22 cellular contexts compared by ENCODE assay signal in the genomic region with DNA sequence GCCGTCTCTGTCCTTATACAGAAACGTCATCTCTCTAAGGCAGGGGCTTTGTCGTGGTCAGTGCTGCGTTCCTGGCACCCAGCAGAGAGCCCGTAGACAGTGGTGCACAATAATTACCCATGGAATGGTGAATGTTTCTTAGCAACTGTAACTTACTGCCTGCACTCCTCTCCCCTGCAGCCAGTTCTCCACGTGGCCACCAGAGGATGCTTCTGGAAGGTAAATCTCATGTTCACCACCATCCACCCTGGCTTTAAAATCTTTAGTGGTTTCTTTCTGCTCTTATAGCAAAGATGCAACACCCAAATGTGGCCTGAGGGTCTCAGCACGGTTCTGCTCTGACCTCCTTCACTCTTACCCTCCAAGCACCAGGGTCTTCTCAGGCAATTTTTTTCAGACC.
DNase-seq lines count a peak whose midpoint lies in the region; ATAC-seq and TF ChIP-seq lines count a peak whose summit lies in the region.
"Had no signal": no experiment of that assay in that cellular context is flagged by ENCODE, and none has a peak within 500 bp of the region (broad histone marks: within the 10 kb centered on the region; RNA-seq: fewer than 3 reads in every experiment).

No MANE protein-coding gene starts in this region.

- H3K36me3 Mint-ChIP-seq in MCF 10A (ENCODE audit: insufficient read depth, unreplicated experiment) (no peaks in the 10 kb centered on the region), natural killer cell (no peaks in the 10 kb centered on the region)
- no peaks in the 10 kb centered on the region for H3K36me3 Mint-ChIP-seq in natural killer cell treated with Interleukin-12 subunit alpha and Interleukin-12 subunit beta and Interleukin-15 and Interleukin-18, amount 100 ng/mL, for 72 hours
- H3K36me3 Mint-ChIP-seq: immature natural killer cell had no signal

- BruUV-seq in mammary epithelial cell (replicated peaks; lab: Mats Ljungman, UMichigan) (no TSS peak), MCF 10A (replicated peaks; lab: Mats Ljungman, UMichigan) (no TSS peak)

- peak; percentile 28 to 54 for TF ChIP-seq CTCF in mammary epithelial cell (conservative IDR thresholded peaks at IDR 0.05 in 1 of 2, IDR thresholded peaks at IDR 0.05 in 1 of 2; ENCODE audit: extremely low read depth in 1 of 2, insufficient read depth in 1 of 2, low read depth in 1 of 2, low read length in 2 of 2)
- TF ChIP-seq CTCF in MCF 10A (IDR thresholded peaks at IDR 0.05; ENCODE audit: unreplicated experiment), result no peak
- TF ChIP-seq CTCF in fibroblast of the aortic adventitia (IDR thresholded peaks at IDR 0.05; ENCODE audit: insufficient read depth, low read length), result peak; percentile 22
- TF ChIP-seq CTCF in natural killer cell (IDR thresholded peaks at IDR 0.05), result no peak

- ATAC-seq in aorta (ENCODE audit: low FRiP score) (peak; percentile 23), natural killer cell (no peak), HG02884 (IDR thresholded peaks at IDR 0.05; ENCODE audit: unreplicated experiment) (no peak)
- ATAC-seq in natural killer cell treated with Interleukin-12 subunit alpha and Interleukin-12 subunit beta and Interleukin-15 and Interleukin-18, amount 100 ng/mL, for 72 hours, result no peak
- ATAC-seq: activated CD4-positive, CD25-positive, alpha-beta regulatory T cell treated with anti-CD3 and anti-CD28 coated beads, Interleukin-2, amount 50 U/mL, for 24 hours; heart right ventricle had no signal

- H3K4me3 ChIP-seq in mammary epithelial cell (replicated peaks in 1 of 3; ENCODE audit: insufficient read depth in 1 of 3, low read depth in 2 of 3, low read length in 3 of 3) (no peak overlapping the region), fibroblast of the aortic adventitia (ENCODE audit: low read depth, low read length) (no peak overlapping the region), aorta (ENCODE audit: low read length in 2 of 2) (no peak overlapping the region)
- H3K4me3 ChIP-seq: HAP-1, heart right ventricle, uterus had no signal

- CTCF ChIA-PET in mammary epithelial cell (lab: Charles Lee; ENCODE audit: low non-redundant PET), result no interaction called here
- CTCF ChIA-PET in MCF 10A (lab: Yijun Ruan, JAX), result no interaction called here

- H3K27ac Mint-ChIP-seq in MCF 10A (ENCODE audit: low read depth, unreplicated experiment) (no peak overlapping the region), natural killer cell (no peak overlapping the region)
- H3K27ac Mint-ChIP-seq in natural killer cell treated with Interleukin-12 subunit alpha and Interleukin-12 subunit beta and Interleukin-15 and Interleukin-18, amount 100 ng/mL, for 72 hours, result no peak overlapping the region
- H3K27ac Mint-ChIP-seq: immature natural killer cell had no signal

- WGBS in mammary epithelial cell (ENCODE audit: low coverage, missing lambda C conversion rate), result 47% methylated on average over 7 of the region's 7 CpGs
- 60 to 75% methylated on average over 7 of the region's 7 CpGs for WGBS in aorta, 2 donors

- no peaks in the 10 kb centered on the region for H4K20me1 ChIP-seq in mammary epithelial cell (ENCODE audit: insufficient read depth, low read length)

- in situ Hi-C loops in mammary epithelial cell (cut with MboI; ENCODE audit: low sequenced_read_pairs in 2 of 2), result no loop called here

- H3K36me3 ChIP-seq in mammary epithelial cell (ENCODE audit: insufficient read depth, low read length), result no peaks in the 10 kb centered on the region
- no peaks in the 10 kb centered on the region for H3K36me3 ChIP-seq in aorta (ENCODE audit: control insufficient read depth in 1 of 2, insufficient read depth in 2 of 2, low read length in 1 of 2)
- H3K36me3 ChIP-seq: HAP-1, heart right ventricle, uterus had no signal

- no peak overlapping the region for H3K9ac ChIP-seq in mammary epithelial cell (ENCODE audit: insufficient read depth, low read length)

- H3K27me3 Mint-ChIP-seq in MCF 10A (ENCODE audit: insufficient read depth, unreplicated experiment), result no peaks in the 10 kb centered on the region
- no peaks in the 10 kb centered on the region for H3K27me3 Mint-ChIP-seq in natural killer cell (ENCODE audit: low read depth in 2 of 2)
- H3K27me3 Mint-ChIP-seq in natural killer cell treated with Interleukin-12 subunit alpha and Interleukin-12 subunit beta and Interleukin-15 and Interleukin-18, amount 100 ng/mL, for 72 hours, result peaks cover 0 to 9% of the 10 kb centered on the region in 2 donors

- no peak overlapping the region for H3K4me3 Mint-ChIP-seq in MCF 10A (ENCODE audit: unreplicated experiment)
- no peak overlapping the region for H3K4me3 Mint-ChIP-seq in natural killer cell
- no peak overlapping the region for H3K4me3 Mint-ChIP-seq in natural killer cell treated with Interleukin-12 subunit alpha and Interleukin-12 subunit beta and Interleukin-15 and Interleukin-18, amount 100 ng/mL, for 72 hours
- H3K4me3 Mint-ChIP-seq: immature natural killer cell had no signal

- H3K9me3 ChIP-seq in mammary epithelial cell (replicated peaks; ENCODE audit: insufficient read depth, low read length) (no peaks in the 10 kb centered on the region), aorta (ENCODE audit: control insufficient read depth, low read length) (no peaks in the 10 kb centered on the region)
- H3K9me3 ChIP-seq: HAP-1, heart right ventricle, uterus had no signal

- dilution Hi-C loops in mammary epithelial cell (cut with HindIII; ENCODE audit: low sequenced_read_pairs), result no loop called here

- H2AFZ ChIP-seq in mammary epithelial cell (ENCODE audit: low read depth, low read length), result no peak overlapping the region

- no peak overlapping the region for H3K4me2 ChIP-seq in mammary epithelial cell (ENCODE audit: insufficient read depth, low read depth, low read length)

- intact Hi-C loops in mammary epithelial cell (cut with micrococcal nuclease) (loop anchor here (10.0 kb wide), 1 partner anchor 153 kb away; a partner anchor contains a TSS), MCF 10A (cut with micrococcal nuclease) (no loop called here), aorta (cut with DNase I) (loop anchor here in 1 of 2 donors (2.0 to 10.0 kb wide), 2 partner anchors 63 to 149 kb away; no protein-coding TSS in a partner anchor), natural killer cell (cut with micrococcal nuclease) (no loop called here)

- no peak for DNase-seq in mammary epithelial cell
- no peak for DNase-seq in MCF 10A (ENCODE audit: unreplicated experiment)
- DNase-seq in RPMI7951 (ENCODE audit: low read depth), result peak; percentile 24
- DNase-seq in fibroblast of the aortic adventitia (ENCODE audit: low read depth), result no peak
- DNase-seq in aorta, result no peak
- DNase-seq in natural killer cell, result no peak
- DNase-seq in natural killer cell treated with Interleukin-12 subunit alpha and Interleukin-12 subunit beta and Interleukin-15 and Interleukin-18, amount 100 ng/mL, for 72 hours (ENCODE audit: low spot score), result no peak
- DNase-seq: activated CD8-positive, alpha-beta memory T cell treated with anti-CD3 and anti-CD28 coated beads for 24 hours; activated naive CD4-positive, alpha-beta T cell treated with anti-CD3 and anti-CD28 coated beads, Interleukin-2, amount 50 U/mL, for 16 hours; activated T-cell treated with anti-CD3 and anti-CD28 coated beads, Interleukin-2, amount 50 U/mL, for 48 hours; C1 segment of cervical spinal cord; DMS 273 treated with DMSO at 0.1 percent for 48 hours; effector memory CD4-positive, alpha-beta T cell; heart right ventricle; immature natural killer cell; NCI-H1105; NCI-H2081; RPMI8226; uterus had no signal

- H3K9me3 Mint-ChIP-seq in MCF 10A (ENCODE audit: unreplicated experiment) (peaks cover 41% of the 10 kb centered on the region), natural killer cell (no peaks in the 10 kb centered on the region)
- no peaks in the 10 kb centered on the region for H3K9me3 Mint-ChIP-seq in natural killer cell treated with Interleukin-12 subunit alpha and Interleukin-12 subunit beta and Interleukin-15 and Interleukin-18, amount 100 ng/mL, for 72 hours
- H3K9me3 Mint-ChIP-seq: immature natural killer cell had no signal

- H3K27ac ChIP-seq in mammary epithelial cell (ENCODE audit: insufficient read depth, low read depth, low read length) (no peak overlapping the region), aorta (ENCODE audit: low read depth in 1 of 2, low read length in 2 of 2) (no peak overlapping the region)
- H3K27ac ChIP-seq: heart right ventricle, uterus had no signal

- no peaks in the 10 kb centered on the region for H3K4me1 Mint-ChIP-seq in MCF 10A (ENCODE audit: insufficient read depth, unreplicated experiment)
- no peaks in the 10 kb centered on the region for H3K4me1 Mint-ChIP-seq in natural killer cell
- H3K4me1 Mint-ChIP-seq in natural killer cell treated with Interleukin-12 subunit alpha and Interleukin-12 subunit beta and Interleukin-15 and Interleukin-18, amount 100 ng/mL, for 72 hours (ENCODE audit: low read depth in 2 of 2), result no peaks in the 10 kb centered on the region
- H3K4me1 Mint-ChIP-seq: immature natural killer cell had no signal

- H3K27me3 ChIP-seq in mammary epithelial cell (ENCODE audit: insufficient read depth, low read length), result no peaks in the 10 kb centered on the region
- no peaks in the 10 kb centered on the region for H3K27me3 ChIP-seq in aorta (ENCODE audit: control insufficient read depth in 1 of 2, insufficient read depth in 2 of 2, low read length in 1 of 2)
- H3K27me3 ChIP-seq: uterus had no signal

- H3K4me1 ChIP-seq in mammary epithelial cell (ENCODE audit: insufficient read depth, low read length) (no peaks in the 10 kb centered on the region), aorta (ENCODE audit: control insufficient read depth in 1 of 2, insufficient read depth in 2 of 2, low read length in 2 of 2) (no peaks in the 10 kb centered on the region)
- H3K4me1 ChIP-seq: HAP-1, heart right ventricle, uterus had no signal

- no peaks in the 10 kb centered on the region for H3K79me2 ChIP-seq in mammary epithelial cell (ENCODE audit: insufficient read depth, low read length)

- POLR2A ChIA-PET in MCF 10A (lab: Yijun Ruan, JAX), result no interaction called here

Comparison
In these comparisons a context has a peak if more than half of its experiments do, and no peak if none do; other contexts are left out.
1. CTCF ChIP-seq: peak in mammary epithelial cell (2 of 2) and fibroblast of the aortic adventitia (single experiment); none in MCF 10A (single experiment) and natural killer cell (single experiment).